8 cellular contexts compared by ENCODE assay signal in the genomic region with DNA sequence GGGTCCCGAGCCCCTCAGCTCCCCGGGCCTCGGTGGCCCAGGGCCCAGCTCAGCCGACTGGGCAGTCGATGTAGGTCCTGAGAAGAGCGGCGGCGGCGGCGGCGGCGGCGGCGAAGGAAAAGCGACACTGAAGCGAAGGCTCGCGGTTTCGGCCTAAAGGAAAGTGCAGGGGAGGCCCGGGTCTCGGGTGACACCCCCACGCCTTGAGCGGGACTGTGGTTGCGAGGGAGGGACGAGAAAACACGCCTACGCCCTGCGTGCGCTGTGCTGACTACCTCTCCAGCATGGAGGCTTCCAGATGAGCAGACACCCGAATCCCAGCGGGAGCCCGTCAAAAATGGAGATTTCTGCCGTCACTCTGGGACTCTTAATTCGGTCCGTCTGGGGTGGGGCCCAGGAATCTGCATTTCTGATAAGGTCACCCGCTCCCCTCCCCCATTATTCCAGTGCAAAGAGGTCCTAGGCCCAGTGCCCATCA. TPM values are rescaled to one million over a fixed set of nuclear protein-coding genes. Genes with fewer than 3 reads are reported as not detected.
DNase-seq lines count a peak whose midpoint lies in the region; ATAC-seq and TF ChIP-seq lines count a peak whose summit lies in the region.

No MANE protein-coding gene starts in this region.

- H3K36me3 ChIP-seq in A673 (ENCODE audit: insufficient read depth, low read length, poor library complexity, severe bottlenecking) (no peaks in the 10 kb centered on the region), liver (ENCODE audit: control insufficient read depth in 4 of 4, insufficient read depth in 3 of 4, low read depth in 1 of 4, low read length in 3 of 4) (no peaks in the 10 kb centered on the region)

- H3K9me3 ChIP-seq in A673 (ENCODE audit: low read depth, low read length, poor library complexity, severe bottlenecking) (no peaks in the 10 kb centered on the region), liver (ENCODE audit: control insufficient read depth in 4 of 4, low read length in 3 of 4) (peaks cover 0 to 2% (median 0%) of the 10 kb centered on the region in 4 donors)

- POLR2A ChIA-PET in A673 (lab: Charles Lee; ENCODE audit: low non-redundant PET) = interaction anchor here (0.6 to 0.8 kb wide), 2 partner anchors 569 to 913 kb away, joined by 3 to 7 read pairs; no protein-coding TSS in a partner anchor

- peak overlapping the region; percentile 96 for H3K4me3 ChIP-seq in A673 (ENCODE audit: low read depth, low read length, poor library complexity, severe bottlenecking)
- peak overlapping the region; percentile 63 to 86 (median 80) for H3K4me3 ChIP-seq in liver (ENCODE audit: low read depth in 1 of 3, low read length in 3 of 3)

- intact Hi-C loops in A673 (cut with micrococcal nuclease; ENCODE audit: unreplicated experiment) = no loop called here

- H3K4me1 ChIP-seq in A673 (ENCODE audit: insufficient read depth, low read length, poor library complexity, severe bottlenecking) = peaks cover 6% of the 10 kb centered on the region
- peaks cover 0 to 20% (median 7%) of the 10 kb centered on the region in 4 donors for H3K4me1 ChIP-seq in liver (ENCODE audit: control insufficient read depth in 4 of 4, insufficient read depth in 4 of 4, low read length in 3 of 4)

- CTCF ChIA-PET in A673 (lab: Charles Lee) = interaction anchor here (1.8 kb wide), 1 partner anchor 218 kb away, joined by 10 read pairs; no protein-coding TSS in a partner anchor

- H3K27ac ChIP-seq in A673 (ENCODE audit: low read depth, low read length, poor library complexity, severe bottlenecking) (peak overlapping the region; percentile 91), liver (ENCODE audit: low read depth in 1 of 2, low read length in 2 of 2) (peak overlapping the region; percentile 91 to 97)

- H3K27me3 ChIP-seq in A673 (replicated peaks; ENCODE audit: insufficient read depth, low read depth, low read length, poor library complexity) (no peaks in the 10 kb centered on the region), liver (ENCODE audit: control insufficient read depth in 4 of 4, insufficient read depth in 4 of 4, low read length in 3 of 4) (no peaks in the 10 kb centered on the region)

- WGBS in liver = under 1% methylated on average over 36 of the region's 36 CpGs

- DNase-seq in A673 (ENCODE audit: low spot score) (peak; percentile 89), NCI-H226 (peak; percentile 51), dedifferentiated amniotic fluid mesenchymal stem cell (ENCODE audit: extremely low spot score) (peak; percentile 54)
- DNase-seq in activated CD4-positive, alpha-beta T cell treated with anti-CD3 and anti-CD28 coated beads for 48 hours = peak; percentile 71
- peak; percentile 56 to 83 for DNase-seq in stimulated activated CD4-positive, alpha-beta T cell treated with anti-CD3 and anti-CD28 coated beads, Interleukin-4, amount 100 ng/mL, for 4 hours

- no peak for TF ChIP-seq RAD21 in liver (IDR thresholded peaks at IDR 0.05)

- no TSS peak for BruUV-seq in A673 (replicated peaks; lab: Mats Ljungman, UMichigan)

- peak overlapping the region; percentile 64 to 75 for H3K9ac ChIP-seq in liver (ENCODE audit: low read depth in 1 of 2, low read length in 2 of 2)

- ATAC-seq in GM18861 (IDR thresholded peaks at IDR 0.05; ENCODE audit: unreplicated experiment) (peak; percentile 12), HG03103 (IDR thresholded peaks at IDR 0.05; ENCODE audit: low read depth, unreplicated experiment) (peak; percentile 21)

- TF ChIP-seq CTCF in A673 (conservative IDR thresholded peaks at IDR 0.05; ENCODE audit: low read depth, low read length) (no peak), liver (IDR thresholded peaks at IDR 0.05; ENCODE audit: low read depth, low read length, missing input control) (no peak)

TF ChIP-seq in liver, 16 proteins besides CTCF, POLR2A, EP300 and RAD21:
- TF ChIP-seq, protein P1, sequence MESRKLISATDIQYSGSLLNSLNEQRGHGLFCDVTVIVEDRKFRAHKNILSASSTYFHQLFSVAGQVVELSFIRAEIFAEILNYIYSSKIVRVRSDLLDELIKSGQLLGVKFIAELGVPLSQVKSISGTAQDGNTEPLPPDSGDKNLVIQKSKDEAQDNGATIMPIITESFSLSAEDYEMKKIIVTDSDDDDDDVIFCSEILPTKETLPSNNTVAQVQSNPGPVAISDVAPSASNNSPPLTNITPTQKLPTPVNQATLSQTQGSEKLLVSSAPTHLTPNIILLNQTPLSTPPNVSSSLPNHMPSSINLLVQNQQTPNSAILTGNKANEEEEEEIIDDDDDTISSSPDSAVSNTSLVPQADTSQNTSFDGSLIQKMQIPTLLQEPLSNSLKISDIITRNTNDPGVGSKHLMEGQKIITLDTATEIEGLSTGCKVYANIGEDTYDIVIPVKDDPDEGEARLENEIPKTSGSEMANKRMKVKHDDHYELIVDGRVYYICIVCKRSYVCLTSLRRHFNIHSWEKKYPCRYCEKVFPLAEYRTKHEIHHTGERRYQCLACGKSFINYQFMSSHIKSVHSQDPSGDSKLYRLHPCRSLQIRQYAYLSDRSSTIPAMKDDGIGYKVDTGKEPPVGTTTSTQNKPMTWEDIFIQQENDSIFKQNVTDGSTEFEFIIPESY (IDR thresholded peaks at IDR 0.05) = no peak
- TF ChIP-seq NR2F2 (IDR thresholded peaks at IDR 0.05) (peak; percentile 28), TAF1 (conservative IDR thresholded peaks at IDR 0.05) (peak; percentile 49), SP1 (IDR thresholded peaks at IDR 0.05) (peak; percentile 8), JUND (IDR thresholded peaks at IDR 0.05) (peak in 1 of 2 donors; percentile 10), YY1 (IDR thresholded peaks at IDR 0.05) (peak; percentile 86), HNF4A (conservative IDR thresholded peaks at IDR 0.05) (no peak)
- TF ChIP-seq, protein P2, sequence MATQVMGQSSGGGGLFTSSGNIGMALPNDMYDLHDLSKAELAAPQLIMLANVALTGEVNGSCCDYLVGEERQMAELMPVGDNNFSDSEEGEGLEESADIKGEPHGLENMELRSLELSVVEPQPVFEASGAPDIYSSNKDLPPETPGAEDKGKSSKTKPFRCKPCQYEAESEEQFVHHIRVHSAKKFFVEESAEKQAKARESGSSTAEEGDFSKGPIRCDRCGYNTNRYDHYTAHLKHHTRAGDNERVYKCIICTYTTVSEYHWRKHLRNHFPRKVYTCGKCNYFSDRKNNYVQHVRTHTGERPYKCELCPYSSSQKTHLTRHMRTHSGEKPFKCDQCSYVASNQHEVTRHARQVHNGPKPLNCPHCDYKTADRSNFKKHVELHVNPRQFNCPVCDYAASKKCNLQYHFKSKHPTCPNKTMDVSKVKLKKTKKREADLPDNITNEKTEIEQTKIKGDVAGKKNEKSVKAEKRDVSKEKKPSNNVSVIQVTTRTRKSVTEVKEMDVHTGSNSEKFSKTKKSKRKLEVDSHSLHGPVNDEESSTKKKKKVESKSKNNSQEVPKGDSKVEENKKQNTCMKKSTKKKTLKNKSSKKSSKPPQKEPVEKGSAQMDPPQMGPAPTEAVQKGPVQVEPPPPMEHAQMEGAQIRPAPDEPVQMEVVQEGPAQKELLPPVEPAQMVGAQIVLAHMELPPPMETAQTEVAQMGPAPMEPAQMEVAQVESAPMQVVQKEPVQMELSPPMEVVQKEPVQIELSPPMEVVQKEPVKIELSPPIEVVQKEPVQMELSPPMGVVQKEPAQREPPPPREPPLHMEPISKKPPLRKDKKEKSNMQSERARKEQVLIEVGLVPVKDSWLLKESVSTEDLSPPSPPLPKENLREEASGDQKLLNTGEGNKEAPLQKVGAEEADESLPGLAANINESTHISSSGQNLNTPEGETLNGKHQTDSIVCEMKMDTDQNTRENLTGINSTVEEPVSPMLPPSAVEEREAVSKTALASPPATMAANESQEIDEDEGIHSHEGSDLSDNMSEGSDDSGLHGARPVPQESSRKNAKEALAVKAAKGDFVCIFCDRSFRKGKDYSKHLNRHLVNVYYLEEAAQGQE (IDR thresholded peaks at IDR 0.05) = peak; percentile 28

RNA-seq across cellular contexts. Expression of gene DNTTIP2, which starts 31.2 kb away (rescaled TPM):
- total RNA-seq in A673 (2021) (78.4 and 102 TPM in 2 replicates), liver (10 to 100 TPM; 12.8 to 14.0 TPM)
- 10 to 100 TPM; 10.9 to 19.7 TPM for polyA plus RNA-seq in liver

Comparison
In these comparisons a context has a peak if more than half of its experiments do, and no peak if none do; other contexts are left out.
1. Peak in every context shown above with its lines: DNase-seq, ATAC-seq, H3K4me3 ChIP-seq and H3K27ac ChIP-seq.